In the genomic region with DNA sequence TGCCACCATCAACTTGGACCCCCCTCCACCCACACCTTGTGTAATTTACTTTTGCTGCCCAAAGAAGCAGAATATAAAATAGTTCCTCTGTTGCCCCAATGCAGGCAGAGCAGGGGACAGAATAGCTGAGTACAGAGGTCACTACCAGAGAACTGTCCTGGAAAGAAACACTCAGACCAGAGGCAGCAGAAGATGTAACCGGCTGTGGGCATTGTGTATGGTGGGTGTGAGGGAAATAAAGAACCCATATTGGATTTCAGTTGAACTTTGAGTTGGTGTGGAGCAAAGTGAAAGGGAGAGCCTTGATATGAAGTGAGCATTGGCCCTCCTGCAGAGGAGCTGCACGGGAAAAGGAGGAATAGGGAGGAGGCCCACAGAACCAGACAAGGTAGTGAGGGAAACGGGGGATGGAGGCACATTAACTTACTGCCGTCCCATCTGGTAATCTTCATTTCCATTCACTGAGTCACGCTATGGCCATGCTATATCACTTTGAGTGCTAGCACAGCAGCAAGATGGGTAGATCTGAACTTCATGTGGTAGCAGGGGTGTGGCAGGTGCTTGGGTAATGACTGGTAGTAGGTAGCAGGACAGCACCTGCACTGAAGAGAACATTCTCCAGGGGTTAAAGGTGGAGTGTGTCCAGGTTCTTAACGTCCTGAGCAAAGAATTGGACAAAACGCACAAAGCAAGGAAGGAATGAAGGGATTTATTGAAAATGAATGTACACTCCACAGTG, we compare ENCODE assay signal across 18 cellular contexts.
"Had no signal": no experiment of that assay in that cellular context is flagged by ENCODE, and none has a peak within 500 bp of the region (broad histone marks: within the 10 kb centered on the region; RNA-seq: fewer than 3 reads in every experiment).

No MANE protein-coding gene starts in this region.

- H3K4me1 Mint-ChIP-seq: activated naive CD8-positive, alpha-beta T cell treated with anti-CD3 and anti-CD28 coated beads, Interleukin-2, amount 10 ng/mL, durations not matched to agents 7 days and 5 days; naive thymus-derived CD8-positive, alpha-beta T cell had no signal

- H3K4me3 Mint-ChIP-seq: activated CD8-positive, alpha-beta T cell treated with anti-CD3 and anti-CD28 coated beads, Interleukin-2, amount 10 ng/mL, durations not matched to agents 7 days and 5 days; activated naive CD8-positive, alpha-beta T cell treated with anti-CD3 and anti-CD28 coated beads, Interleukin-2, amount 10 ng/mL, durations not matched to agents 7 days and 5 days; naive thymus-derived CD8-positive, alpha-beta T cell; stimulated activated naive CD8-positive, alpha-beta T cell treated with anti-CD3 and anti-CD28 coated beads, Interleukin-15, Interleukin-2, amounts not matched to agents 100 ng/mL and 50 ng/mL, for 24 hours had no signal

- H3K9me3 ChIP-seq: psoas muscle, right lobe of liver, testis, upper lobe of right lung had no signal

- ATAC-seq: activated CD8-positive, alpha-beta T cell treated with anti-CD3 and anti-CD28 coated beads, Interleukin-2, amount 10 ng/mL, durations not matched to agents 7 days and 5 days; naive thymus-derived CD8-positive, alpha-beta T cell; psoas muscle; upper lobe of right lung had no signal

- H3K27me3 ChIP-seq: hepatocyte, right lobe of liver, testis, upper lobe of right lung had no signal

- H3K27ac Mint-ChIP-seq: activated CD8-positive, alpha-beta T cell treated with anti-CD3 and anti-CD28 coated beads, Interleukin-2, amount 10 ng/mL, durations not matched to agents 7 days and 5 days; activated naive CD8-positive, alpha-beta T cell treated with anti-CD3 and anti-CD28 coated beads, Interleukin-2, amount 10 ng/mL, durations not matched to agents 7 days and 5 days; naive thymus-derived CD8-positive, alpha-beta T cell; stimulated activated naive CD8-positive, alpha-beta T cell treated with anti-CD3 and anti-CD28 coated beads, Interleukin-15, Interleukin-2, amounts not matched to agents 100 ng/mL and 50 ng/mL, for 24 hours had no signal

- H3K4me2 ChIP-seq: hepatocyte had no signal

- H3K27ac ChIP-seq: hepatocyte, psoas muscle, right lobe of liver, testis, upper lobe of right lung, WERI-Rb-1 had no signal

- H3K9me3 Mint-ChIP-seq: stimulated activated naive CD8-positive, alpha-beta T cell treated with anti-CD3 and anti-CD28 coated beads, Interleukin-15, Interleukin-2, amounts not matched to agents 100 ng/mL and 50 ng/mL, for 24 hours had no signal

- H3K36me3 ChIP-seq: right lobe of liver, upper lobe of right lung, WERI-Rb-1 had no signal

- H3K4me3 ChIP-seq: hepatocyte, psoas muscle, right lobe of liver, testis, upper lobe of right lung had no signal

- H2AFZ ChIP-seq: hepatocyte had no signal

- H3K4me1 ChIP-seq: psoas muscle, right lobe of liver, testis, upper lobe of right lung had no signal

- DNase-seq: activated CD4-positive, alpha-beta T cell treated with anti-CD3 and anti-CD28 coated beads for 4 hours; activated CD8-positive, alpha-beta memory T cell treated with anti-CD3 and anti-CD28 coated beads, Interleukin-2, amount 50 U/mL, for 48 hours; activated CD8-positive, alpha-beta T cell treated with anti-CD3 and anti-CD28 coated beads, Interleukin-2, amount 10 ng/mL, durations not matched to agents 7 days and 5 days; activated naive CD8-positive, alpha-beta T cell treated with anti-CD3 and anti-CD28 coated beads, Interleukin-2, amount 10 ng/mL, durations not matched to agents 7 days and 5 days; anterior cingulate cortex; effector CD4-positive, alpha-beta T cell; naive thymus-derived CD8-positive, alpha-beta T cell; nucleus accumbens; psoas muscle; right lobe of liver; stimulated activated CD4-positive, alpha-beta T cell treated with anti-CD3 and anti-CD28 coated beads, Interleukin-4, amount 100 ng/mL, for 1 hour; stimulated activated CD8-positive, alpha-beta memory T cell treated with anti-CD3 and anti-CD28 coated beads, Interleukin-4, amount 100 ng/mL, for 48 hours; T-helper 9 cell; testis; upper lobe of right lung; WERI-Rb-1 had no signal

- H3K79me2 ChIP-seq: hepatocyte had no signal
